ENCODE assay signal across 17 cellular contexts in the genomic region with DNA sequence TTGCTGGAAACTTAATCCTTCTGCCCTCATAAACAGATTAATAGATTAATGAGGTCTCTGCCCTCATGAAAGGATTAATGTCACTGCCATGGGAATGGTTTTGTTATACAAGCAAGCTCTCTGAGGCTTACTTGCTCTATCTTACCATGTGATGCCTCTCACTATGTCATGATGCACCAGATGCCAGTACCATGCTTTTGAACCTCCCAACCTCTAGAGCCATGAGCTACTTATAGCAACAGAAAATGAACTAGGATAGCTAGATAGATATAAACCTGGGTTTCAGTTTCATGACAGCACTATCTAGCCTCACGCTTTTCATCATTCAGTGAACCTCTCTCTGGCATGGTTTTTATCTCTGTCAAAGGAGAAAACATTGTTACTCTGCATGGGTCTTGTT.
DNase-seq lines count a peak whose midpoint lies in the region; ATAC-seq lines count a peak whose summit lies in the region.
"Had no signal": no experiment of that assay in that cellular context is flagged by ENCODE, and none has a peak within 500 bp of the region (broad histone marks: within the 10 kb centered on the region; RNA-seq: fewer than 3 reads in every experiment).

No MANE protein-coding gene starts in this region.

- ATAC-seq in GM18870 (IDR thresholded peaks at IDR 0.05; ENCODE audit: unreplicated experiment): peak; percentile 53
- ATAC-seq in HG03460 (IDR thresholded peaks at IDR 0.05; ENCODE audit: unreplicated experiment): no peak
- ATAC-seq: K562 had no signal

- no peaks in the 10 kb centered on the region for H3K27me3 Mint-ChIP-seq in activated CD4-positive, alpha-beta T cell treated with anti-CD3 and anti-CD28 coated beads, Interleukin-2, amount 10 ng/mL, durations not matched to agents 24 days and 14 days
- H3K27me3 Mint-ChIP-seq: B cell; CD4-positive, alpha-beta T cell had no signal

- H3K4me3 Mint-ChIP-seq in activated CD4-positive, alpha-beta T cell treated with anti-CD3 and anti-CD28 coated beads, Interleukin-2, amount 10 ng/mL, durations not matched to agents 24 days and 14 days: no peak overlapping the region
- H3K4me3 Mint-ChIP-seq: B cell; CD4-positive, alpha-beta T cell had no signal

- H3K4me1 Mint-ChIP-seq in activated CD4-positive, alpha-beta T cell treated with anti-CD3 and anti-CD28 coated beads, Interleukin-2, amount 10 ng/mL, durations not matched to agents 24 days and 14 days: no peaks in the 10 kb centered on the region
- H3K4me1 Mint-ChIP-seq: B cell had no signal

- H3K36me3 Mint-ChIP-seq in activated CD4-positive, alpha-beta T cell treated with anti-CD3 and anti-CD28 coated beads, Interleukin-2, amount 10 ng/mL, durations not matched to agents 24 days and 14 days (ENCODE audit: low read depth): no peaks in the 10 kb centered on the region

- intact Hi-C loops in activated CD4-positive, alpha-beta T cell treated with anti-CD3 and anti-CD28 coated beads, Interleukin-2, amount 10 ng/mL, durations not matched to agents 24 days and 14 days (cut with micrococcal nuclease): no loop called here

- DNase-seq in D341Med (ENCODE audit: low spot score): peak; percentile 37
- peak; percentile 59 for DNase-seq in NCI-H524 treated with DMSO at 0.1 percent for 48 hours (lab: John Stamatoyannopoulos, UW)
- peak; percentile 3 for DNase-seq in amniotic epithelial cell (ENCODE audit: low read depth)
- DNase-seq in activated CD4-positive, alpha-beta T cell treated with anti-CD3 and anti-CD28 coated beads, Interleukin-2, amount 10 ng/mL, durations not matched to agents 24 days and 14 days: no peak
- no peak for DNase-seq in activated naive CD4-positive, alpha-beta T cell treated with Interleukin-2 at 50 U/mL for 16 hours
- DNase-seq in NCI-H146 treated with DMSO at 0.1 percent for 48 hours (lab: John Stamatoyannopoulos, UW; ENCODE audit: unreplicated experiment): no peak
- DNase-seq: C1 segment of cervical spinal cord; Calu3; CD4-positive, alpha-beta T cell; DMS153; DND-41; GDM1; GOT3 had no signal

- no peak overlapping the region for H3K27ac Mint-ChIP-seq in activated CD4-positive, alpha-beta T cell treated with anti-CD3 and anti-CD28 coated beads, Interleukin-2, amount 10 ng/mL, durations not matched to agents 24 days and 14 days
- H3K27ac Mint-ChIP-seq: B cell; CD4-positive, alpha-beta T cell had no signal

- H3K9me3 Mint-ChIP-seq in activated CD4-positive, alpha-beta T cell treated with anti-CD3 and anti-CD28 coated beads, Interleukin-2, amount 10 ng/mL, durations not matched to agents 24 days and 14 days: no peaks in the 10 kb centered on the region

Comparison
In these comparisons a context has a peak if more than half of its experiments do, and no peak if none do; other contexts are left out.
1. DNase-seq: peak in D341Med (single experiment), NCI-H524 treated with DMSO at 0.1 percent for 48 hours (single experiment) and amniotic epithelial cell (single experiment); none in activated CD4-positive, alpha-beta T cell treated with anti-CD3 and anti-CD28 coated beads, Interleukin-2, amount 10 ng/mL, durations not matched to agents 24 days and 14 days (single experiment), activated naive CD4-positive, alpha-beta T cell treated with Interleukin-2 at 50 U/mL for 16 hours (single experiment) and NCI-H146 treated with DMSO at 0.1 percent for 48 hours (single experiment).